In the genomic region with DNA sequence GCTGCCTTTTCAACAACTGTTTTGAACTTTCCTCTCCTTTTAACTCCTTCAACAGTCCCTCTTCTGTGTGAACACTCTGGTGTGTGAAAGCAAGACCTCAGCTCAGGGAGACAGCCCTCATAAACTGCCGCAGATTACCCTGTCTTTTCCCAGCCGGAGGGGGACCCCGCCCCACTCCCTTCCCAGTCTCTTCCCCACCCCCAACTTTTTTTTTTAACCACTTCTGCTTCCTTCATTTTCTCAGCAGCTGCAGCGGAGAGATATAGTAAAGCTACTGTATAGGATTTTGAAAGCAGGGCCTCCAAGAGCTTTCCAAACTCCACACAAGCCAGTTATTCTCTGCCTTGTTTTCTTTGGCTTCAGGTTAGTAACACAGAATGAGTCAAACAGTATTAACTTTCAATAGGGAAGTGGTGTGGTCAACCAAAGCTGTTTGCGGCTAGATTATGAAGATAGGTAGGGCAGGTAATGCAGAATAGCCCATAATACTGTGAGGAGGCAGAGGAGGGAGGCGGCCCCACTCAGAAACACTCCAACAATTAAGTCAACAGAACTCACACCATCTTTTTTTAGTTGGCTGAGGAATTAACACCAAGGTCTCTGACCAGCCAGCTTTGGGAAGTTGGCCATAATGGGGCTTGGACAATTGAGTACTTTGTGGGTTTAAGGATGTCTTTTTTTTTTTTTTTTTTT, we compare ENCODE assay signal across 8 cellular contexts.
DNase-seq lines count a peak whose midpoint lies in the region; ATAC-seq and TF ChIP-seq lines count a peak whose summit lies in the region.

No MANE protein-coding gene starts in this region.

- no peaks in the 10 kb centered on the region for H3K9me3 ChIP-seq in esophagus (ENCODE audit: control insufficient read depth in 2 of 2, insufficient read depth in 1 of 2, low read depth in 1 of 2, low read length in 1 of 2)
- H3K9me3 ChIP-seq in gastrocnemius medialis = no peaks in the 10 kb centered on the region

- no peak for TF ChIP-seq POLR2A in gastrocnemius medialis (IDR thresholded peaks at IDR 0.05)

- in situ Hi-C loops in gastrocnemius medialis (cut with MboI; ENCODE audit: low sequenced_read_pairs in 4 of 4) = no loop called here

- H3K36me3 ChIP-seq in esophagus (ENCODE audit: control insufficient read depth in 2 of 2, insufficient read depth in 2 of 2, low read length in 1 of 2) (peaks cover 3 to 7% of the 10 kb centered on the region in 2 donors), gastrocnemius medialis (no peaks in the 10 kb centered on the region)

- H3K27ac ChIP-seq in esophagus (ENCODE audit: low read depth in 2 of 2, low read length in 1 of 2) = peak overlapping the region; percentile 22 to 81
- H3K27ac ChIP-seq in gastrocnemius medialis = peak overlapping the region; percentile 85 to 97 (median 92)

- no peak overlapping the region for H3K4me3 ChIP-seq in esophagus (ENCODE audit: low read depth in 1 of 2, low read length in 2 of 2)
- H3K4me3 ChIP-seq in gastrocnemius medialis = no peak overlapping the region

- peak; percentile 81 for ATAC-seq in HG03521 (IDR thresholded peaks at IDR 0.05; ENCODE audit: unreplicated experiment)
- ATAC-seq in gastrocnemius medialis = peak; percentile 16 to 38
- no peak for ATAC-seq in GM19035 (IDR thresholded peaks at IDR 0.05; ENCODE audit: unreplicated experiment)

- H3K27me3 ChIP-seq in esophagus (ENCODE audit: control insufficient read depth in 1 of 2, insufficient read depth in 2 of 2, low read length in 2 of 2) = no peaks in the 10 kb centered on the region
- no peaks in the 10 kb centered on the region for H3K27me3 ChIP-seq in gastrocnemius medialis

- peak; percentile 74 for DNase-seq in EH (ENCODE audit: low read depth)
- peak; percentile 73 for DNase-seq in GM20000 (ENCODE audit: low spot score)
- DNase-seq in T-helper 22 cell (ENCODE audit: low read depth) = peak; percentile 23
- DNase-seq in gastrocnemius medialis = peak in 1 of 2 donors; percentile 26
- DNase-seq in NCI-H1930 (lab: John Stamatoyannopoulos, UW) = no peak

- WGBS in esophagus, 2 donors = 42 to 48% methylated on average over 6 of the region's 6 CpGs

- H3K4me1 ChIP-seq in esophagus (ENCODE audit: control insufficient read depth in 2 of 2, insufficient read depth in 2 of 2, low read length in 1 of 2) = peaks cover 4 to 22% of the 10 kb centered on the region in 2 donors
- H3K4me1 ChIP-seq in gastrocnemius medialis = peaks cover 57 to 59% of the 10 kb centered on the region in 2 donors

- TF ChIP-seq CTCF in GM20000 (IDR thresholded peaks at IDR 0.05; ENCODE audit: extremely low read depth, missing control alignments) (no peak), gastrocnemius medialis (IDR thresholded peaks at IDR 0.05 in 4 of 5, conservative IDR thresholded peaks at IDR 0.05 in 1 of 5) (no peak)

- intact Hi-C loops in gastrocnemius medialis (cut with DNase I; ENCODE audit: low total_unique reads) = no loop called here

Comparison
In these comparisons a context has a peak if more than half of its experiments do, and no peak if none do; other contexts are left out.
1. DNase-seq: peak in EH (single experiment), GM20000 (single experiment) and T-helper 22 cell (single experiment); none in NCI-H1930 (0 of 2).